1 cellular context compared by ENCODE assay signal in genomic region chr7:100015232-100016208, GRCh38.
TF ChIP-seq lines count a peak whose summit lies in the region.

Gene ZKSCAN1 (plus strand): TSS chr7:100015596. CDS start chr7:100023507, 7,911 bp downstream.

TF ChIP-seq in GM12878, 131 proteins besides CTCF, POLR2A, EP300 and RAD21 (continued from another document):
- no peak for TF ChIP-seq PRDM15 (CRISPR knock-in tag; IDR thresholded peaks at IDR 0.05)
- TF ChIP-seq USF1 (IDR thresholded peaks at IDR 0.05; ENCODE audit: borderline replicate concordance, extremely low read length, insufficient read depth, low read depth, low read length) = no peak
- TF ChIP-seq MLLT1 (IDR thresholded peaks at IDR 0.05) = no peak
TF ChIP-seq in GM12878: peak in this region for 43.
